Comparison of ENCODE assay signal across 8 cellular contexts in genomic region chrX:54921427-54922021, GRCh38. TPM values are rescaled to one million over a fixed set of nuclear protein-coding genes. Genes with fewer than 3 reads are reported as not detected.
DNase-seq lines count a peak whose midpoint lies in the region; ATAC-seq and TF ChIP-seq lines count a peak whose summit lies in the region.

No MANE protein-coding gene starts in this region.

- H3K23ac ChIP-seq in IMR-90 (ENCODE audit: low read depth, low read length): no peak overlapping the region

- no peaks in the 10 kb centered on the region for H3K36me3 Mint-ChIP-seq in T-helper 2 cell treated with Interferon-gamma antibody and Interleukin-4, amounts not matched to agents 5 μg/mL and 100 μg/mL, for 36 hours (ENCODE audit: low read depth)

- intact Hi-C loops in IMR-90 (cut with micrococcal nuclease): no loop called here

- H4K91ac ChIP-seq in IMR-90 (ENCODE audit: insufficient read depth, low read depth, low read length): peak overlapping the region; percentile 69

- dilution Hi-C loops in IMR-90 (cut with HindIII; ENCODE audit: low sequenced_read_pairs, unreplicated experiment): no loop called here

- no peak for TF ChIP-seq RAD21 in IMR-90 (IDR thresholded peaks at IDR 0.05; ENCODE audit: low read length)

- DNase-seq in GM13977 (ENCODE audit: low spot score): peak; percentile 36
- peak; percentile 72 for DNase-seq in IMR-90
- DNase-seq in T-helper 2 cell treated with Interferon-gamma antibody and Interleukin-4, amounts not matched to agents 5 μg/mL and 100 μg/mL, for 36 hours (ENCODE audit: low spot score): peak; percentile 32
- peak; percentile 50 for DNase-seq in brain microvascular endothelial cell
- peak; percentile 86 for DNase-seq in iPS-NIHi7 (ENCODE audit: extremely low spot score)
- DNase-seq in HuH-7.5 (ENCODE audit: low spot score): no peak

- no peaks in the 10 kb centered on the region for H3K27me3 ChIP-seq in IMR-90 (ENCODE audit: control insufficient read depth, insufficient read depth, low read length)
- no peaks in the 10 kb centered on the region for H3K27me3 ChIP-seq in brain microvascular endothelial cell (replicated peaks)

- peak overlapping the region; percentile 37 for H3K4ac ChIP-seq in IMR-90 (ENCODE audit: low read depth, low read length)

- H3K36me3 ChIP-seq in IMR-90 (ENCODE audit: control insufficient read depth, insufficient read depth, low read length): peaks cover 14% of the 10 kb centered on the region
- no peaks in the 10 kb centered on the region for H3K36me3 ChIP-seq in brain microvascular endothelial cell (replicated peaks)

- H3K4me1 Mint-ChIP-seq in T-helper 2 cell treated with Interferon-gamma antibody and Interleukin-4, amounts not matched to agents 5 μg/mL and 100 μg/mL, for 36 hours (ENCODE audit: low read depth): peaks cover 14% of the 10 kb centered on the region

- peak overlapping the region; percentile 93 for H3K4me3 Mint-ChIP-seq in T-helper 2 cell treated with Interferon-gamma antibody and Interleukin-4, amounts not matched to agents 5 μg/mL and 100 μg/mL, for 36 hours

- H3K14ac ChIP-seq in IMR-90 (replicated peaks; ENCODE audit: low read depth, low read length): peak overlapping the region; percentile 86; the same call in 1 of the 2 replicates

- no peak overlapping the region; the same call in 2 of the 3 replicates for H2BK15ac ChIP-seq in IMR-90 (ENCODE audit: low read depth, low read length)

- H3K4me1 ChIP-seq in IMR-90 (ENCODE audit: control insufficient read depth, insufficient read depth, low read length): no peaks in the 10 kb centered on the region

- H3K9me3 Mint-ChIP-seq in T-helper 2 cell treated with Interferon-gamma antibody and Interleukin-4, amounts not matched to agents 5 μg/mL and 100 μg/mL, for 36 hours: no peaks in the 10 kb centered on the region

- peak overlapping the region; percentile 61 for H3K27ac Mint-ChIP-seq in T-helper 2 cell treated with Interferon-gamma antibody and Interleukin-4, amounts not matched to agents 5 μg/mL and 100 μg/mL, for 36 hours

- WGBS in IMR-90 (ENCODE audit: extremely low coverage in 2 of 2, insufficient read length in 1 of 2), 2 experiments: 20% methylated on average over 13 of the region's 29 CpGs; no CpG with 5 or more reads in 1 of the 2 experiments

- H2AFZ ChIP-seq in IMR-90 (replicated peaks; ENCODE audit: low read length, poor library complexity): peak overlapping the region; percentile 86

- no peak overlapping the region for H2BK120ac ChIP-seq in IMR-90 (ENCODE audit: low read depth, low read length)

- peak overlapping the region; percentile 89 for H2AK9ac ChIP-seq in IMR-90 (replicated peaks; ENCODE audit: low read depth, low read length, poor library complexity)

- peak overlapping the region; percentile 52; the same call in 1 of the 2 replicates for H4K5ac ChIP-seq in IMR-90 (ENCODE audit: low read depth, low read length)

- peak overlapping the region; percentile 84 for H3K4me3 ChIP-seq in IMR-90 (ENCODE audit: insufficient read depth, low read depth, low read length)
- H3K4me3 ChIP-seq in brain microvascular endothelial cell (ENCODE audit: low read depth, low read length): peak overlapping the region; percentile 72
- H3K4me3 ChIP-seq in skin epidermis: peak overlapping the region; percentile 27 to 48 (median 33)

- ATAC-seq in IMR-90 (ENCODE audit: low read depth): peak; percentile 81
- ATAC-seq in HG02571 (IDR thresholded peaks at IDR 0.05; ENCODE audit: unreplicated experiment): no peak

- in situ Hi-C loops in GM13977 (cut with MboI; ENCODE audit: low pct_unique_long_range_greater_than_20kb, low sequenced_read_pairs, unreplicated experiment): no loop called here
- in situ Hi-C loops in IMR-90 (cut with MboI; ENCODE audit: low sequenced_read_pairs): no loop called here
- in situ Hi-C loops in brain microvascular endothelial cell (cut with HindIII; ENCODE audit: low pct_ligation_motif_present, low sequenced_read_pairs): no loop called here

- H3K27ac ChIP-seq in IMR-90 (ENCODE audit: insufficient read depth, low read length) (peak overlapping the region; percentile 49; the same call in 1 of the 2 replicates), brain microvascular endothelial cell (no peak overlapping the region), skin epidermis (peak overlapping the region in 3 of 21 experiments; percentile 14 to 44 (median 16))

- peaks cover 0 to 7% of the 10 kb centered on the region in 2 experiments; a peak in 2 of 4 replicates for H3K79me1 ChIP-seq in IMR-90 (ENCODE audit: low read depth in 1 of 2, low read length in 2 of 2)

- H4K8ac ChIP-seq in IMR-90 (ENCODE audit: low read depth in 2 of 2, low read length in 2 of 2): peak overlapping the region; percentile 78 to 86; a peak in 2 of 4 replicates

- no peak overlapping the region; the same call in 1 of the 2 replicates for H2AK5ac ChIP-seq in IMR-90 (ENCODE audit: low read depth, low read length)

- H3K9me3 ChIP-seq in IMR-90 (ENCODE audit: control insufficient read depth, insufficient read depth, low read length): no peaks in the 10 kb centered on the region

- CTCF ChIA-PET in IMR-90 (lab: Yijun Ruan, JAX): no interaction called here

- TF ChIP-seq CTCF in GM13977 (IDR thresholded peaks at IDR 0.05; ENCODE audit: extremely low read depth, insufficient read depth, missing control alignments): no peak
- TF ChIP-seq CTCF in IMR-90 (conservative IDR thresholded peaks at IDR 0.05; ENCODE audit: low read depth, low read length): no peak
- no peak for TF ChIP-seq CTCF in brain microvascular endothelial cell (IDR thresholded peaks at IDR 0.05; ENCODE audit: low read depth, low read length, missing control alignments)

- H2BK5ac ChIP-seq in IMR-90 (ENCODE audit: low read depth, low read length, poor library complexity, severe bottlenecking): peak overlapping the region; percentile 12

- POLR2A ChIA-PET in IMR-90 (lab: Charles Lee; ENCODE audit: unreplicated experiment): interaction anchor here (0.6 kb wide), 1 partner anchor 113 kb away, joined by 9 read pairs; no protein-coding TSS in a partner anchor

- BruUV-seq in IMR-90 (replicated peaks; lab: Mats Ljungman, UMichigan): no TSS peak

- TF ChIP-seq POLR2A in IMR-90 (IDR thresholded peaks at IDR 0.05; ENCODE audit: low read depth, low read length): no peak

- H3K9me1 ChIP-seq in IMR-90 (ENCODE audit: insufficient read depth, low read length): no peaks in the 10 kb centered on the region; the same call in 1 of the 2 replicates

- H3K4me2 ChIP-seq in IMR-90 (ENCODE audit: low read depth, low read length): peak overlapping the region; percentile 68

- H3K27me3 Mint-ChIP-seq in T-helper 2 cell treated with Interferon-gamma antibody and Interleukin-4, amounts not matched to agents 5 μg/mL and 100 μg/mL, for 36 hours (ENCODE audit: low read depth): peaks cover 9% of the 10 kb centered on the region

- H2BK20ac ChIP-seq in IMR-90 (ENCODE audit: low read depth, low read length): no peak overlapping the region

- peak overlapping the region; percentile 77; the same call in 1 of the 2 replicates for H3K56ac ChIP-seq in IMR-90 (ENCODE audit: extremely low read depth, insufficient read depth, low read length)

- peak overlapping the region; percentile 93 for H3K9ac ChIP-seq in IMR-90 (ENCODE audit: low read depth, low read length)

- H4K20me1 ChIP-seq in IMR-90 (ENCODE audit: insufficient read depth, low read length): no peaks in the 10 kb centered on the region; the same call in 1 of the 2 replicates

- peak overlapping the region; percentile 46; the same call in 1 of the 2 replicates for H3K18ac ChIP-seq in IMR-90 (ENCODE audit: low read depth, low read length)

TF ChIP-seq in IMR-90, 13 proteins besides CTCF, POLR2A, EP300 and RAD21:
- TF ChIP-seq FOS (IDR thresholded peaks at IDR 0.05; ENCODE audit: low read depth, low read length): no peak
- TF ChIP-seq BHLHE40 (IDR thresholded peaks at IDR 0.05; ENCODE audit: low read depth, low read length): no peak
- no peak for TF ChIP-seq NFE2L2 (IDR thresholded peaks at IDR 0.05; ENCODE audit: low read depth, low read length)
- TF ChIP-seq USF2 (IDR thresholded peaks at IDR 0.05; ENCODE audit: low read depth, low read length): no peak

RNA-seq across cellular contexts. Expression of gene TRO, which starts 0.9 kb away (rescaled TPM):
- total RNA-seq in IMR-90 (2012; rRNA removed): 25.8 and 35.1 TPM in 2 replicates
- polyA plus RNA-seq in IMR-90 (2012; rRNA removed): 46.3 and 54.2 TPM in 2 replicates
- polyA plus RNA-seq in IMR-90 (2012; cell fraction: cytosol; rRNA removed): 27.5 and 29.9 TPM in 2 replicates
- 238 and 339 TPM in 2 replicates for polyA plus RNA-seq in IMR-90 (2012; cell fraction: nucleus; rRNA removed; ENCODE audit: low replicate concordance)

Comparison
In these comparisons a context has a peak if more than half of its experiments do, and no peak if none do; other contexts are left out.
1. H3K4me3 ChIP-seq: peak in every context shown above with its lines; median percentile 84 in IMR-90; 72 in brain microvascular endothelial cell; 33 in skin epidermis.